8 cellular contexts compared by ENCODE assay signal in genomic region chr19:1490311-1491113, GRCh38. TPM values are rescaled to one million over a fixed set of nuclear protein-coding genes. Genes with fewer than 3 reads are reported as not detected.
DNase-seq lines count a peak whose midpoint lies in the region; ATAC-seq and TF ChIP-seq lines count a peak whose summit lies in the region.

Gene PCSK4 (minus strand): TSS chr19:1490350. CDS start chr19:1490346, 4 bp downstream.

- DNase-seq in DMS 273 (lab: John Stamatoyannopoulos, UW; ENCODE audit: unreplicated experiment) = peak; percentile 99
- peak; percentile 98 for DNase-seq in KBM-7
- peak; percentile 100 for DNase-seq in activated T-cell treated with anti-CD3 and anti-CD28 coated beads, Interleukin-2, amount 50 U/mL, for 48 hours
- peak; percentile 99 for DNase-seq in stimulated activated CD8-positive, alpha-beta memory T cell treated with anti-CD3 and anti-CD28 coated beads, Interleukin-4, amount 100 ng/mL, for 48 hours

- in situ Hi-C loops in KBM-7 (cut with MboI; ENCODE audit: low pct_unique_long_range_greater_than_20kb, low sequenced_read_pairs) = no loop called here

- H3K9ac ChIP-seq in mucosa of stomach (ENCODE audit: low read length) = peak within 1 kb of the TSS; percentile 74

- peak; percentile 70 for ATAC-seq in GM21717 (IDR thresholded peaks at IDR 0.05; ENCODE audit: unreplicated experiment)
- ATAC-seq in esophagus mucosa = peak; percentile 93

- peak within 1 kb of the TSS; percentile 47 for H3K4me3 ChIP-seq in mucosa of stomach (ENCODE audit: low read length)

- H3K36me3 ChIP-seq in mucosa of stomach (ENCODE audit: control insufficient read depth, insufficient read depth, low read length) = no peaks in the 10 kb centered on the region

- H3K4me1 ChIP-seq in mucosa of stomach (ENCODE audit: control insufficient read depth, insufficient read depth, low read length) = peaks cover 16% of the 10 kb centered on the region

- peaks cover 7% of the 10 kb centered on the region for H3K27me3 ChIP-seq in mucosa of stomach (ENCODE audit: control insufficient read depth, insufficient read depth, low read length)

- H3K9me3 ChIP-seq in mucosa of stomach (ENCODE audit: control insufficient read depth, low read length) = no peaks in the 10 kb centered on the region

TF ChIP-seq in PFSK-1, 5 proteins besides CTCF, POLR2A, EP300 and RAD21:
- peak; percentile 89; the same call in 1 of the 2 replicates for TF ChIP-seq SIN3A (IDR thresholded peaks at IDR 0.05; ENCODE audit: borderline replicate concordance, insufficient read depth, low read length)
- no peak for TF ChIP-seq POLR2AphosphoS5 (IDR thresholded peaks at IDR 0.05; ENCODE audit: low read depth, low read length)

RNA-seq across cellular contexts. Expression of gene PCSK4, which starts in this region (rescaled TPM):
- polyA plus RNA-seq in PFSK-1 (2012; ENCODE audit: insufficient read length, low read depth) = 9.1 TPM
- total RNA-seq in esophagus mucosa = 1.2 TPM

Comparison
In these comparisons a context has a peak if more than half of its experiments do, and no peak if none do; other contexts are left out.
1. Peak in every context shown above with its lines: DNase-seq, ATAC-seq and H3K4me3 ChIP-seq.